ENCODE assay signal across 20 cellular contexts in the genomic region with DNA sequence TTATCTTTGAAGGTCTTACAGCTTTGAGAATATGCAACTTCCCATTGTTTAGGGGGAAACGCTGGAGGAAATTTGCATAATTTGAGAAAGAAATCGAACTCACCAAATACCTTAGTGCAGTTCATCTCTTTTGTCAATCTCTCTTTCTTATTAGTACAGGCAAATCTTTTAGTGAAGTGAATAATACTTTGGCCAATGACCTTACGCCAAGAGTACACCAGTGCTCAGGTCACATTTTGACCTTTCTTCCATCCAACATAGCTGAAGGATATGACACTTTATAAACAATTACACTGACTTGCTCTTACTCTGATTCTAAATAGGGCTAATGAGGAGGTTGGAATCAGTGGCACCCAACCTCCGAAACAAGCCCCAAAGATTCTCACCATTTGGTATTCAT.
DNase-seq lines count a peak whose midpoint lies in the region; ATAC-seq and TF ChIP-seq lines count a peak whose summit lies in the region.
"Had no signal": no experiment of that assay in that cellular context is flagged by ENCODE, and none has a peak within 500 bp of the region (broad histone marks: within the 10 kb centered on the region; RNA-seq: fewer than 3 reads in every experiment).

No MANE protein-coding gene starts in this region.

- no peaks in the 10 kb centered on the region for H3K9me3 ChIP-seq in T-helper 17 cell (ENCODE audit: control insufficient read depth, low read length, poor library complexity, severe bottlenecking)
- no peaks in the 10 kb centered on the region for H3K9me3 ChIP-seq in hepatocyte (ENCODE audit: low read depth)
- H3K9me3 ChIP-seq: right atrium auricular region, stomach had no signal

- no peak overlapping the region for H3K4me3 ChIP-seq in hepatocyte
- H3K4me3 ChIP-seq: right atrium auricular region, stomach had no signal

- no peaks in the 10 kb centered on the region for H3K36me3 ChIP-seq in hepatocyte (replicated peaks; ENCODE audit: insufficient read depth, low read depth)
- H3K36me3 ChIP-seq: brain microvascular endothelial cell, right atrium auricular region, stomach had no signal

- peak overlapping the region; percentile 52 for H3K27ac ChIP-seq in hepatocyte
- H3K27ac ChIP-seq: foreskin keratinocyte, right atrium auricular region, stomach had no signal

- H3K4me1 ChIP-seq in hepatocyte (ENCODE audit: insufficient read depth), result peaks cover 10% of the 10 kb centered on the region
- H3K4me1 ChIP-seq: foreskin keratinocyte had no signal

- no peaks in the 10 kb centered on the region for H3K9me2 ChIP-seq in hepatocyte (replicated peaks; ENCODE audit: insufficient read depth)

- H3K36me3 Mint-ChIP-seq in activated naive CD4-positive, alpha-beta T cell treated with anti-CD3 and anti-CD28 coated beads for 36 hours (ENCODE audit: low read depth), result peaks cover 4% of the 10 kb centered on the region
- H3K36me3 Mint-ChIP-seq in T-helper 17 cell (ENCODE audit: low read depth), result no peaks in the 10 kb centered on the region
- H3K36me3 Mint-ChIP-seq in stimulated activated naive B cell treated with anti-CD40 and anti-IgM and Interleukin-4, amounts not matched to agents 10 μg/mL and 1 μg/mL and 100 μg/mL, for 72 hours, result peaks cover 22 to 35% of the 10 kb centered on the region in 2 donors

- H3K27me3 Mint-ChIP-seq in activated naive CD4-positive, alpha-beta T cell treated with anti-CD3 and anti-CD28 coated beads for 36 hours (ENCODE audit: low read depth), result no peaks in the 10 kb centered on the region
- no peaks in the 10 kb centered on the region for H3K27me3 Mint-ChIP-seq in T-helper 17 cell
- no peaks in the 10 kb centered on the region for H3K27me3 Mint-ChIP-seq in stimulated activated naive B cell treated with anti-CD40 and anti-IgM and Interleukin-4, amounts not matched to agents 10 μg/mL and 1 μg/mL and 100 μg/mL, for 72 hours
- H3K27me3 Mint-ChIP-seq: type B pancreatic cell had no signal

- CTCF ChIA-PET in activated naive CD4-positive, alpha-beta T cell treated with anti-CD3 and anti-CD28 coated beads for 36 hours (lab: Charles Lee), result interaction anchor here (0.6 to 0.7 kb wide), 2 partner anchors 71 to 1489 kb away, joined by 3 read pairs; no protein-coding TSS in a partner anchor

- no peaks in the 10 kb centered on the region for H3K9me3 Mint-ChIP-seq in activated naive CD4-positive, alpha-beta T cell treated with anti-CD3 and anti-CD28 coated beads for 36 hours
- no peaks in the 10 kb centered on the region for H3K9me3 Mint-ChIP-seq in stimulated activated naive B cell treated with anti-CD40 and anti-IgM and Interleukin-4, amounts not matched to agents 10 μg/mL and 1 μg/mL and 100 μg/mL, for 72 hours
- H3K9me3 Mint-ChIP-seq: type B pancreatic cell had no signal

- TF ChIP-seq CTCF in hepatocyte (IDR thresholded peaks at IDR 0.05; ENCODE audit: poor library complexity), result no peak

- no peak overlapping the region for H3K4me3 Mint-ChIP-seq in activated naive CD4-positive, alpha-beta T cell treated with anti-CD3 and anti-CD28 coated beads for 36 hours
- no peak overlapping the region for H3K4me3 Mint-ChIP-seq in T-helper 17 cell
- peak overlapping the region in 1 of 2 donors; percentile 44 for H3K4me3 Mint-ChIP-seq in stimulated activated naive B cell treated with anti-CD40 and anti-IgM and Interleukin-4, amounts not matched to agents 10 μg/mL and 1 μg/mL and 100 μg/mL, for 72 hours
- H3K4me3 Mint-ChIP-seq: type B pancreatic cell had no signal

- ATAC-seq in T-helper 17 cell (no peak), GM18861 (IDR thresholded peaks at IDR 0.05; ENCODE audit: unreplicated experiment) (no peak)
- ATAC-seq in stimulated activated naive B cell treated with anti-CD40 and anti-IgM and Interleukin-4, amounts not matched to agents 10 μg/mL and 1 μg/mL and 100 μg/mL, for 72 hours (replicated peaks), result no peak

- no peak overlapping the region for H2AFZ ChIP-seq in hepatocyte

- intact Hi-C loops in activated naive CD4-positive, alpha-beta T cell treated with anti-CD3 and anti-CD28 coated beads for 36 hours (cut with micrococcal nuclease), result loop anchor here (5.0 kb wide), 2 partner anchors 231 to 494 kb away; a partner anchor contains a TSS

- WGBS in hepatocyte (ENCODE audit: low lambda C conversion rate, missing lambda C conversion rate), result 88% methylated on average over 4 of the region's 4 CpGs

- H3K4me2 ChIP-seq in hepatocyte, result no peak overlapping the region

- no peaks in the 10 kb centered on the region for H3K27me3 ChIP-seq in hepatocyte
- H3K27me3 ChIP-seq: brain microvascular endothelial cell, foreskin keratinocyte, right atrium auricular region, stomach had no signal

- H3K4me1 Mint-ChIP-seq in activated naive CD4-positive, alpha-beta T cell treated with anti-CD3 and anti-CD28 coated beads for 36 hours (ENCODE audit: low read depth), result peaks cover 87% of the 10 kb centered on the region
- peaks cover 46% of the 10 kb centered on the region for H3K4me1 Mint-ChIP-seq in T-helper 17 cell
- H3K4me1 Mint-ChIP-seq in stimulated activated naive B cell treated with anti-CD40 and anti-IgM and Interleukin-4, amounts not matched to agents 10 μg/mL and 1 μg/mL and 100 μg/mL, for 72 hours, result peaks cover 48 to 83% of the 10 kb centered on the region in 2 donors

- peaks cover 94% of the 10 kb centered on the region for H3K79me2 ChIP-seq in hepatocyte

- H4K20me1 ChIP-seq in hepatocyte (ENCODE audit: insufficient read depth, poor library complexity, severe bottlenecking), result no peaks in the 10 kb centered on the region

- no peak for DNase-seq in activated naive CD4-positive, alpha-beta T cell treated with anti-CD3 and anti-CD28 coated beads for 36 hours
- no peak for DNase-seq in activated naive CD4-positive, alpha-beta T cell treated with Interleukin-2 at 50 U/mL for 16 hours
- DNase-seq in T-helper 17 cell (no peak), hepatocyte (ENCODE audit: low spot score) (no peak), NCI-H1092 treated with DMSO at 0.1 percent for 48 hours (lab: John Stamatoyannopoulos, UW) (no peak), NCI-H82 (lab: John Stamatoyannopoulos, UW) (no peak)
- DNase-seq in stimulated activated naive B cell treated with anti-CD40 and anti-IgM and Interleukin-4, amounts not matched to agents 10 μg/mL and 1 μg/mL and 100 μg/mL, for 72 hours, result no peak
- DNase-seq: activated gamma-delta T cell; brain microvascular endothelial cell; COR-L47; foreskin keratinocyte; kidney glomerular epithelial cell; MM.1S; NCI-H187; NCI-H2227 treated with DMSO at 0.1 percent for 48 hours; NK-92 treated with Interleukin-12 subunit alpha and Interleukin-12 subunit beta, amount 100 ng/mL, for 24 hours; stomach had no signal

- peak overlapping the region; percentile 88 for H3K27ac Mint-ChIP-seq in activated naive CD4-positive, alpha-beta T cell treated with anti-CD3 and anti-CD28 coated beads for 36 hours
- peak overlapping the region; percentile 86 for H3K27ac Mint-ChIP-seq in T-helper 17 cell
- H3K27ac Mint-ChIP-seq in stimulated activated naive B cell treated with anti-CD40 and anti-IgM and Interleukin-4, amounts not matched to agents 10 μg/mL and 1 μg/mL and 100 μg/mL, for 72 hours, result peak overlapping the region; percentile 89
- H3K27ac Mint-ChIP-seq: type B pancreatic cell had no signal
